In genomic region chr14:64294672-64295413, GRCh38 we compare ENCODE assay signal across 8 cellular contexts.
DNase-seq lines count a peak whose midpoint lies in the region; ATAC-seq and TF ChIP-seq lines count a peak whose summit lies in the region.

No MANE protein-coding gene starts in this region.

- no peak overlapping the region for H3K27ac ChIP-seq in muscle layer of duodenum (ENCODE audit: low read length)

- ATAC-seq in GM18870 (IDR thresholded peaks at IDR 0.05; ENCODE audit: unreplicated experiment) = peak; percentile 48
- ATAC-seq in HG03139 (IDR thresholded peaks at IDR 0.05; ENCODE audit: unreplicated experiment) = peak; percentile 72

- TF ChIP-seq POLR2A in erythroblast (IDR thresholded peaks at IDR 0.05; ENCODE audit: low read length) = no peak

- peaks cover 8% of the 10 kb centered on the region for H3K27me3 ChIP-seq in muscle layer of duodenum (ENCODE audit: low read depth, low read length)

- no peak for DNase-seq in AG09309 (ENCODE audit: low read depth)
- DNase-seq in NCI-H82 (lab: John Stamatoyannopoulos, UW) = peak; percentile 88
- peak; percentile 51 for DNase-seq in activated CD8-positive, alpha-beta memory T cell treated with anti-CD3 and anti-CD28 coated beads, Interleukin-2, amount 50 U/mL, for 24 hours (ENCODE audit: extremely low read depth)
- peak; percentile 83 to 91 for DNase-seq in erythroblast (lab: John Stamatoyannopoulos, UW)
- peak; percentile 67 to 77 for DNase-seq in stimulated activated CD8-positive, alpha-beta memory T cell treated with anti-CD3 and anti-CD28 coated beads, Interleukin-7, amount 100 ng/mL, for 48 hours (ENCODE audit: extremely low read depth in 1 of 2, low read depth in 1 of 2)

- H3K36me3 ChIP-seq in muscle layer of duodenum (ENCODE audit: control insufficient read depth in 1 of 2, insufficient read depth in 2 of 2, low read length in 2 of 2) = no peaks in the 10 kb centered on the region

- TF ChIP-seq CTCF in AG09309 (IDR thresholded peaks at IDR 0.05; ENCODE audit: control insufficient read depth, insufficient read depth, low read depth, low read length, missing control alignments) = peak; percentile 88

- H3K4me3 ChIP-seq in AG09309 (ENCODE audit: control insufficient read depth, low read depth, low read length) (peak overlapping the region; percentile 28), muscle layer of duodenum (ENCODE audit: low read depth in 1 of 2, low read length in 2 of 2) (peak overlapping the region; percentile 63 to 66)

- peaks cover 0 to 14% of the 10 kb centered on the region in 2 donors for H3K4me1 ChIP-seq in muscle layer of duodenum (ENCODE audit: control insufficient read depth in 1 of 2, insufficient read depth in 2 of 2, low read length in 2 of 2)

- H3K9me3 ChIP-seq in muscle layer of duodenum (ENCODE audit: control insufficient read depth in 1 of 2, low read length in 2 of 2) = no peaks in the 10 kb centered on the region
